In the genomic region with DNA sequence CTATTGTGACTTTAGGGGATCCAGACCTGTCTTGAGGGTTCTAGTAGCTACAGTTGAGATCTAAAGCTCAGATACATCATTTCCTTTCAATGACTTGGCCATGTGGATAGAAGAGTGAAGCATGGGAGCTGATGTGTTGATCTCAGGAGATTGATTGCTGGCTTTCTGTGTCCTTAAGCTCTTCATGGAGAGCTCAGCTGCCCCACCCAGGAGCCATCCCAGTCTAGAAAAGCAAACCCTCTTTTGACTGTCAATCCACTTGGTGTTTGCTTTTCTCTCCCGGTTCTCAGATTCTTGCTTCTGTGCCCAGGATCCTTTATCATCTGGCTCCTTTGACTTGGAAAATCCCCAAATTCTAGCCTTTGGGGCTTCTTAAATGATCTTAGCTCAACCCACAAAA, we compare ENCODE assay signal across 27 cellular contexts.
"Had no signal": no experiment of that assay in that cellular context is flagged by ENCODE, and none has a peak within 500 bp of the region (broad histone marks: within the 10 kb centered on the region; RNA-seq: fewer than 3 reads in every experiment).

No MANE protein-coding gene starts in this region.

- H3K4me2 ChIP-seq: KMS-11 had no signal

- ATAC-seq: activated T-cell treated with anti-CD3 and anti-CD28 coated beads, Interleukin-2, amount 50 U/mL, for 4 hours; T-cell had no signal

- H3K27ac ChIP-seq: KMS-11, SK-N-MC had no signal

- H3K36me3 ChIP-seq: MG63 had no signal

- H3K4me3 ChIP-seq: MG63, SK-N-MC had no signal

- DNase-seq: activated B cell treated with CpG ODN at 0.5 μM for 24 hours; activated CD4-positive, alpha-beta memory T cell treated with anti-CD3 and anti-CD28 coated beads for 36 hours; activated CD4-positive, alpha-beta T cell treated with anti-CD3 and anti-CD28 coated beads for 1 hour; activated CD4-positive, alpha-beta T cell treated with anti-CD3 and anti-CD28 coated beads, Interleukin-2, amount 10 ng/mL, durations not matched to agents 7 days and 5 days; activated CD8-positive, alpha-beta memory T cell treated with anti-CD3 and anti-CD28 coated beads for 24 hours; activated effector memory CD4-positive, alpha-beta T cell treated with anti-CD3 and anti-CD28 coated beads, Interleukin-2, amount 50 U/mL, for 16 hours; activated naive CD4-positive, alpha-beta T cell treated with anti-CD3 and anti-CD28 coated beads for 36 hours; activated naive CD8-positive, alpha-beta T cell treated with anti-CD3 and anti-CD28 coated beads for 36 hours; activated T-cell treated with anti-CD3 and anti-CD28 coated beads, Interleukin-2, amount 50 U/mL, for 4 hours; caudate nucleus; MG63; MV-4-11; NCI-H1092 treated with DMSO at 0.1 percent for 48 hours; NCI-H1417 treated with DMSO at 0.1 percent for 48 hours; NCI-H1694; NCI-H2081; NCI-H2171; NCI-H2227 treated with DMSO at 0.1 percent for 48 hours; NCI-H510A; NCI-H69; SIG-M5; T-cell; T-helper 2 cell; T1000 had no signal

- H3K9ac ChIP-seq: KMS-11 had no signal

- H3K9me3 ChIP-seq: MG63 had no signal

- FAIRE-seq: TTC549 had no signal
